1 cellular context compared by ENCODE assay signal in the genomic region with DNA sequence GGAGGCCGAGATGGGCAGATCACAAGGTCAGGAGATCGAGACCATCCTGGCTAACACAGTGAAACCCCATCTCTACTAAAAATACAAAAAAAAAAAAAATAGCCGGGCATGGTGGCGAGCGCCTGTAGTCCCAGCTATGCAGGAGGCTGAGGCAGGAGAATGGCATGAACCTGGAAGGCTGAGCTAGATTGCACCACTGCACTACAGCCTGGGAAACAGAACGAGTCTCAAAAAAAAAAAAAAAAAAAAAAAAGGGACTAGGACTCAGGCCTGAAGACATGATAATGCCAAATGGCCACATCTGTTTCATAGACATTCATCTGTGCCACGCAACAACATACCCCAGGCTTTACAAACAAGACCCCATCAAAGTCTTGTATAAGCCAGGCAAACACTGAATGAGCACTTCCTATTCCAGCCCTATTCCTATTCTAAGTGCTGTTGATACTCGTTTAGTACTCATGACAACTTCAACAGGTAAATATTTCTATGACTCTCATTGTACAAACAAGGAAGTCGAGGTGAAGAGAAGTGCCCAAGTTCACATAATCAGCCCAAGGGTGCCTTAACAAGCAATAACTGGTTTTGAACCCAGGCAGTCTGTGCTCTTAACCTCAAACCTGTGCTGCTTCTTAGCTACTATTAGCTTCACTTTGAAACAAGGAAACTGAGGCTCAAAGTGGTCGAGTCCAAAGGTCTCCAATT.
TF ChIP-seq lines count a peak whose summit lies in the region.

No MANE protein-coding gene starts in this region.

TF ChIP-seq in A549, 52 proteins besides CTCF, POLR2A, EP300 and RAD21:
- TF ChIP-seq KDM1A (IDR thresholded peaks at IDR 0.05; ENCODE audit: low read depth) (no peak), HOXA7 (CRISPR knock-in tag; IDR thresholded peaks at IDR 0.05) (no peak), NR3C1 (IDR thresholded peaks at IDR 0.05) (no peak), RFX5 (IDR thresholded peaks at IDR 0.05) (no peak), EHF (CRISPR knock-in tag; IDR thresholded peaks at IDR 0.05) (no peak), CBX8 (IDR thresholded peaks at IDR 0.05) (no peak), RARB (CRISPR knock-in tag; IDR thresholded peaks at IDR 0.05) (no peak), CBX2 (IDR thresholded peaks at IDR 0.05; ENCODE audit: borderline replicate concordance, low read depth) (no peak), MAFK (IDR thresholded peaks at IDR 0.05; ENCODE audit: partially characterized antibody) (no peak), NPAS2 (CRISPR knock-in tag; IDR thresholded peaks at IDR 0.05; ENCODE audit: borderline replicate concordance) (no peak), PHF8 (IDR thresholded peaks at IDR 0.05; ENCODE audit: borderline replicate concordance, low read depth) (no peak), BHLHE40 (IDR thresholded peaks at IDR 0.05; ENCODE audit: low read depth, low read length) (no peak), TFCP2L1 (CRISPR knock-in tag; IDR thresholded peaks at IDR 0.05) (no peak), ZC3H11A (IDR thresholded peaks at IDR 0.05) (no peak), JUNB (IDR thresholded peaks at IDR 0.05) (no peak)
- TF ChIP-seq, protein P1, sequence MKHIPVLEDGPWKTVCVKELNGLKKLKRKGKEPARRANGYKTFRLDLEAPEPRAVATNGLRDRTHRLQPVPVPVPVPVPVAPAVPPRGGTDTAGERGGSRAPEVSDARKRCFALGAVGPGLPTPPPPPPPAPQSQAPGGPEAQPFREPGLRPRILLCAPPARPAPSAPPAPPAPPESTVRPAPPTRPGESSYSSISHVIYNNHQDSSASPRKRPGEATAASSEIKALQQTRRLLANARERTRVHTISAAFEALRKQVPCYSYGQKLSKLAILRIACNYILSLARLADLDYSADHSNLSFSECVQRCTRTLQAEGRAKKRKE (CRISPR knock-in tag; IDR thresholded peaks at IDR 0.05; ENCODE audit: low read depth): no peak
- TF ChIP-seq, protein P2, sequence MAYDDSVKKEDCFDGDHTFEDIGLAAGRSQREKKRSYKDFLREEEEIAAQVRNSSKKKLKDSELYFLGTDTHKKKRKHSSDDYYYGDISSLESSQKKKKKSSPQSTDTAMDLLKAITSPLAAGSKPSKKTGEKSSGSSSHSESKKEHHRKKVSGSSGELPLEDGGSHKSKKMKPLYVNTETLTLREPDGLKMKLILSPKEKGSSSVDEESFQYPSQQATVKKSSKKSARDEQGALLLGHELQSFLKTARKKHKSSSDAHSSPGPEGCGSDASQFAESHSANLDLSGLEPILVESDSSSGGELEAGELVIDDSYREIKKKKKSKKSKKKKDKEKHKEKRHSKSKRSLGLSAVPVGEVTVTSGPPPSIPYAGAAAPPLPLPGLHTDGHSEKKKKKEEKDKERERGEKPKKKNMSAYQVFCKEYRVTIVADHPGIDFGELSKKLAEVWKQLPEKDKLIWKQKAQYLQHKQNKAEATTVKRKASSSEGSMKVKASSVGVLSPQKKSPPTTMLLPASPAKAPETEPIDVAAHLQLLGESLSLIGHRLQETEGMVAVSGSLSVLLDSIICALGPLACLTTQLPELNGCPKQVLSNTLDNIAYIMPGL (CRISPR knock-in tag; IDR thresholded peaks at IDR 0.05; ENCODE audit: borderline replicate concordance): no peak
- TF ChIP-seq, protein P3, sequence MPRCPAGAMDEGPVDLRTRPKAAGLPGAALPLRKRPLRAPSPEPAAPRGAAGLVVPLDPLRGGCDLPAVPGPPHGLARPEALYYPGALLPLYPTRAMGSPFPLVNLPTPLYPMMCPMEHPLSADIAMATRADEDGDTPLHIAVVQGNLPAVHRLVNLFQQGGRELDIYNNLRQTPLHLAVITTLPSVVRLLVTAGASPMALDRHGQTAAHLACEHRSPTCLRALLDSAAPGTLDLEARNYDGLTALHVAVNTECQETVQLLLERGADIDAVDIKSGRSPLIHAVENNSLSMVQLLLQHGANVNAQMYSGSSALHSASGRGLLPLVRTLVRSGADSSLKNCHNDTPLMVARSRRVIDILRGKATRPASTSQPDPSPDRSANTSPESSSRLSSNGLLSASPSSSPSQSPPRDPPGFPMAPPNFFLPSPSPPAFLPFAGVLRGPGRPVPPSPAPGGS (IDR thresholded peaks at IDR 0.05): no peak
- TF ChIP-seq, protein P4, sequence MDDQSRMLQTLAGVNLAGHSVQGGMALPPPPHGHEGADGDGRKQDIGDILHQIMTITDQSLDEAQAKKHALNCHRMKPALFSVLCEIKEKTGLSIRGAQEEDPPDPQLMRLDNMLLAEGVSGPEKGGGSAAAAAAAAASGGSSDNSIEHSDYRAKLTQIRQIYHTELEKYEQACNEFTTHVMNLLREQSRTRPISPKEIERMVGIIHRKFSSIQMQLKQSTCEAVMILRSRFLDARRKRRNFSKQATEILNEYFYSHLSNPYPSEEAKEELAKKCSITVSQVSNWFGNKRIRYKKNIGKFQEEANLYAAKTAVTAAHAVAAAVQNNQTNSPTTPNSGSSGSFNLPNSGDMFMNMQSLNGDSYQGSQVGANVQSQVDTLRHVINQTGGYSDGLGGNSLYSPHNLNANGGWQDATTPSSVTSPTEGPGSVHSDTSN (IDR thresholded peaks at IDR 0.05): no peak
